In the genomic region with DNA sequence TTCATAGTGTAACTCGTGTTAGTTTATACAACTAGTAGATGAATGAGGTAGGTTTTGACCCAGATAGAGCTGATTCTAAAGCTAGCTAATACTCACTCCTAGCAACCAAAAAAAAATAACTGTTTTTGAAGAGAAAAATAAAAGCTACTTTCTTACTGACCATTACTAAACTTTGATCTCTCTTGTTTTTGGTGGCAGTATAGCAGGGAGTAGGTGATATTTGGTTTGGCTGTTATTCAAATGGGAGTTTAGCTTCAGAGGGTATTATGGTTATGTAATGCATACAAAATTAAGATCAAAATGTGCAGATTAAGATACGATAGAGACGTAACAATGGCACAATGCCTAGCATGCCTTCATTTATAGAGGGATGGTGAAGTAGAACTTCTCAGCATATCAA, we compare ENCODE assay signal across 20 cellular contexts.
A peak's percentile ranks its signal among the peaks of the same experiment; 100 is the strongest.
DNase-seq lines count a peak whose midpoint lies in the region; ATAC-seq, FAIRE-seq and TF ChIP-seq lines count a peak whose summit lies in the region.
"Had no signal": no experiment of that assay in that cellular context is flagged by ENCODE, and none has a peak within 500 bp of the region (broad histone marks: within the 10 kb centered on the region; RNA-seq: fewer than 3 reads in every experiment).

No MANE protein-coding gene starts in this region.

- H3K4me3 ChIP-seq in H1 (ENCODE audit: extremely low read depth in 1 of 4, insufficient read depth in 2 of 4, low read depth in 3 of 4, low read length in 4 of 4) (no peak overlapping the region), right lobe of liver (no peak overlapping the region), mammary epithelial cell (replicated peaks in 1 of 3; ENCODE audit: insufficient read depth in 1 of 3, low read depth in 2 of 3, low read length in 3 of 3) (no peak overlapping the region)
- H3K4me3 ChIP-seq: BLaER1 had no signal

- TF ChIP-seq RAD21 in H1 (IDR thresholded peaks at IDR 0.05 in 1 of 2, conservative IDR thresholded peaks at IDR 0.05 in 1 of 2; ENCODE audit: low read depth in 2 of 2, low read length in 2 of 2), result no peak

- H3K36me3 ChIP-seq in H1 (ENCODE audit: control insufficient read depth in 2 of 4, insufficient read depth in 4 of 4, low read length in 3 of 4), result no peaks in the 10 kb centered on the region
- H3K36me3 ChIP-seq in right lobe of liver, result no peaks in the 10 kb centered on the region
- no peaks in the 10 kb centered on the region for H3K36me3 ChIP-seq in mammary epithelial cell (ENCODE audit: insufficient read depth, low read length)
- H3K36me3 ChIP-seq: BE2C, BLaER1 had no signal

- H3K4me1 ChIP-seq in H1 (replicated peaks in 1 of 4; ENCODE audit: control insufficient read depth in 3 of 4, insufficient read depth in 4 of 4, low read length in 3 of 4) (no peaks in the 10 kb centered on the region), right lobe of liver (peaks cover 0 to 5% (median 0%) of the 10 kb centered on the region in 4 donors), mammary epithelial cell (ENCODE audit: insufficient read depth, low read length) (no peaks in the 10 kb centered on the region)
- H3K4me1 ChIP-seq: BE2C, BLaER1 had no signal

- ATAC-seq in right lobe of liver, result peak; percentile 36 to 75 (median 58)

- no peak overlapping the region for H2BK15ac ChIP-seq in H1 (ENCODE audit: low read length)

- no peak overlapping the region for H4K91ac ChIP-seq in H1 (replicated peaks; ENCODE audit: insufficient read length, low read length)

- no peak overlapping the region for H2BK12ac ChIP-seq in H1 (ENCODE audit: low read depth, low read length)

- no peak overlapping the region for H3K23ac ChIP-seq in H1 (ENCODE audit: insufficient read length)

- TF ChIP-seq EP300 in H1 (IDR thresholded peaks at IDR 0.05; ENCODE audit: borderline replicate concordance in 1 of 2, low read depth in 2 of 2, low read length in 2 of 2), result no peak

- no peaks in the 10 kb centered on the region for H3K27me3 ChIP-seq in H1 (replicated peaks in 1 of 4; ENCODE audit: control insufficient read depth in 3 of 4, extremely low read depth in 1 of 4, insufficient read depth in 3 of 4, low read length in 3 of 4)
- H3K27me3 ChIP-seq in right lobe of liver, result no peaks in the 10 kb centered on the region
- no peaks in the 10 kb centered on the region for H3K27me3 ChIP-seq in mammary epithelial cell (ENCODE audit: insufficient read depth, low read length)
- H3K27me3 ChIP-seq: BE2C had no signal

- H2AK5ac ChIP-seq in H1 (ENCODE audit: low read depth, low read length), result no peak overlapping the region

- no peak overlapping the region for H4K8ac ChIP-seq in H1 (ENCODE audit: extremely low read depth, insufficient read depth, low read length)

- no peak overlapping the region for H4K5ac ChIP-seq in H1 (ENCODE audit: insufficient read length, low read depth, low read length)

- H2AFZ ChIP-seq in H1 (ENCODE audit: low read length), result no peak overlapping the region
- no peak overlapping the region for H2AFZ ChIP-seq in mammary epithelial cell (ENCODE audit: low read depth, low read length)

- in situ Hi-C loops in mammary epithelial cell (cut with MboI; ENCODE audit: low sequenced_read_pairs in 2 of 2), result no loop called here

- dilution Hi-C loops in mammary epithelial cell (cut with HindIII; ENCODE audit: low sequenced_read_pairs), result no loop called here

- H3K23me2 ChIP-seq in H1 (ENCODE audit: low read depth, low read length), result no peaks in the 10 kb centered on the region

- H3K27ac ChIP-seq in H1 (ENCODE audit: low read depth, low read length) (no peak overlapping the region), right lobe of liver (no peak overlapping the region), mammary epithelial cell (ENCODE audit: insufficient read depth, low read depth, low read length) (no peak overlapping the region)
- H3K27ac ChIP-seq: BLaER1 had no signal

- H3K4me2 ChIP-seq in H1 (ENCODE audit: insufficient read depth in 1 of 2, low read depth in 2 of 2, low read length in 2 of 2) (no peak overlapping the region), mammary epithelial cell (ENCODE audit: insufficient read depth, low read depth, low read length) (no peak overlapping the region)
- H3K4me2 ChIP-seq: BLaER1 had no signal

- no peak overlapping the region for H3K14ac ChIP-seq in H1 (ENCODE audit: insufficient read length)

- no peak overlapping the region for H3K18ac ChIP-seq in H1 (ENCODE audit: extremely low read depth, low read length)

- CTCF ChIA-PET in H1 (lab: Charles Lee; ENCODE audit: partially characterized antibody), result interaction anchor here (1.5 kb wide), 1 partner anchor 18 kb away, joined by 5 read pairs; no protein-coding TSS in a partner anchor
- CTCF ChIA-PET in mammary epithelial cell (lab: Charles Lee; ENCODE audit: low non-redundant PET), result no interaction called here

- WGBS in H1 (ENCODE audit: extremely low coverage in 1 of 2, insufficient coverage in 1 of 2, insufficient read length in 1 of 2, insufficient replicate concordance in 2 of 2, low coverage in 1 of 2, low lambda C conversion rate in 2 of 2, missing lambda C conversion rate in 1 of 2), 2 experiments, result 97% methylated on average over 3 of the region's 3 CpGs; no CpG with 5 or more reads in 1 of the 2 experiments
- 31% methylated on average over 3 of the region's 3 CpGs for WGBS in right lobe of liver (ENCODE audit: insufficient coverage, low coverage, low lambda C conversion rate, missing lambda C conversion rate)
- WGBS in mammary epithelial cell (ENCODE audit: low coverage, missing lambda C conversion rate), result 37% methylated on average over 3 of the region's 3 CpGs

- H2BK5ac ChIP-seq in H1 (ENCODE audit: low read depth, low read length), result no peak overlapping the region

- peak; percentile 83 for FAIRE-seq in D721Med (lab: Jason Lieb, UNC)
- FAIRE-seq in H1 (lab: Jason Lieb, UNC), result peak; percentile 62
- FAIRE-seq: A204.1, G401.6, GM12891, GM19239 had no signal

- H4K20me1 ChIP-seq in H1 (replicated peaks in 1 of 2; ENCODE audit: control insufficient read depth in 1 of 2, insufficient read depth in 2 of 2, low read length in 2 of 2), result no peaks in the 10 kb centered on the region
- H4K20me1 ChIP-seq in mammary epithelial cell (ENCODE audit: insufficient read depth, low read length), result no peaks in the 10 kb centered on the region
- H4K20me1 ChIP-seq: BLaER1 had no signal

- H3K79me2 ChIP-seq in H1 (ENCODE audit: control insufficient read depth in 1 of 2, insufficient read depth in 2 of 2, low read length in 2 of 2) (no peaks in the 10 kb centered on the region), mammary epithelial cell (ENCODE audit: insufficient read depth, low read length) (no peaks in the 10 kb centered on the region)

- H3K56ac ChIP-seq in H1 (replicated peaks; ENCODE audit: insufficient read length, low read depth, low read length), result no peak overlapping the region

- no peak for DNase-seq in D721Med (ENCODE audit: insufficient read length, low spot score)
- no peak for DNase-seq in H1 (ENCODE audit: low read depth in 1 of 2, low spot score in 2 of 2)
- no peak for DNase-seq in right lobe of liver
- no peak for DNase-seq in mammary epithelial cell
- no peak for DNase-seq in posterior vena cava (ENCODE audit: low spot score)
- DNase-seq: 8988T; ACHN; BE2C; C1 segment of cervical spinal cord; CD4-positive, alpha-beta memory T cell; CD4-positive, CD25-positive, alpha-beta regulatory T cell; CD8-positive, alpha-beta memory T cell; COR-L47; DMS79 treated with DMSO at 0.1 percent for 48 hours; GF-D8 had no signal

- H3K9ac ChIP-seq in H1 (replicated peaks in 1 of 4; ENCODE audit: extremely low read depth in 1 of 4, low read depth in 3 of 4, low read length in 3 of 4), result no peak overlapping the region
- H3K9ac ChIP-seq in mammary epithelial cell (ENCODE audit: insufficient read depth, low read length), result no peak overlapping the region
- H3K9ac ChIP-seq: BLaER1 had no signal

- H3K4ac ChIP-seq in H1 (replicated peaks; ENCODE audit: insufficient read length, low read depth, low read length), result no peak overlapping the region

- intact Hi-C loops in right lobe of liver (cut with DNase I) (no loop called here), mammary epithelial cell (cut with micrococcal nuclease) (no loop called here), posterior vena cava (cut with DNase I) (no loop called here)

- TF ChIP-seq CTCF in D721Med (IDR thresholded peaks at IDR 0.05; ENCODE audit: insufficient read depth, missing control alignments), result no peak
- no peak for TF ChIP-seq CTCF in H1 (IDR thresholded peaks at IDR 0.05; ENCODE audit: control extremely low read depth in 1 of 3, insufficient read depth in 1 of 3, low read depth in 1 of 3, low read length in 3 of 3)
- no peak for TF ChIP-seq CTCF in right lobe of liver (IDR thresholded peaks at IDR 0.05)
- no peak for TF ChIP-seq CTCF in mammary epithelial cell (conservative IDR thresholded peaks at IDR 0.05 in 1 of 2, IDR thresholded peaks at IDR 0.05 in 1 of 2; ENCODE audit: extremely low read depth in 1 of 2, insufficient read depth in 1 of 2, low read depth in 1 of 2, low read length in 2 of 2)

- H2BK20ac ChIP-seq in H1 (ENCODE audit: low read length), result no peak overlapping the region

- H2BK120ac ChIP-seq in H1 (replicated peaks; ENCODE audit: low read depth, low read length), result no peak overlapping the region

- H3K9me3 ChIP-seq in H1 (ENCODE audit: insufficient read depth in 2 of 2, low read depth in 1 of 2, low read length in 1 of 2) (no peaks in the 10 kb centered on the region), right lobe of liver (no peaks in the 10 kb centered on the region), mammary epithelial cell (replicated peaks; ENCODE audit: insufficient read depth, low read length) (no peaks in the 10 kb centered on the region)
- H3K9me3 ChIP-seq: BE2C, BLaER1 had no signal

- no TSS peak for BruUV-seq in mammary epithelial cell (replicated peaks; lab: Mats Ljungman, UMichigan)

- no peaks in the 10 kb centered on the region for H3K79me1 ChIP-seq in H1 (ENCODE audit: low read depth, low read length)

- no peak for TF ChIP-seq POLR2A in H1 (IDR thresholded peaks at IDR 0.05; ENCODE audit: control extremely low read depth in 1 of 2, low read depth in 2 of 2, low read length in 2 of 2)
- TF ChIP-seq POLR2A in right lobe of liver (IDR thresholded peaks at IDR 0.05), result no peak

- POLR2A ChIA-PET in H1 (lab: Charles Lee; ENCODE audit: partially characterized antibody), result no interaction called here

TF ChIP-seq in H1, 55 proteins besides CTCF, POLR2A, EP300 and RAD21 (continues in another document):
- TF ChIP-seq, protein P1, sequence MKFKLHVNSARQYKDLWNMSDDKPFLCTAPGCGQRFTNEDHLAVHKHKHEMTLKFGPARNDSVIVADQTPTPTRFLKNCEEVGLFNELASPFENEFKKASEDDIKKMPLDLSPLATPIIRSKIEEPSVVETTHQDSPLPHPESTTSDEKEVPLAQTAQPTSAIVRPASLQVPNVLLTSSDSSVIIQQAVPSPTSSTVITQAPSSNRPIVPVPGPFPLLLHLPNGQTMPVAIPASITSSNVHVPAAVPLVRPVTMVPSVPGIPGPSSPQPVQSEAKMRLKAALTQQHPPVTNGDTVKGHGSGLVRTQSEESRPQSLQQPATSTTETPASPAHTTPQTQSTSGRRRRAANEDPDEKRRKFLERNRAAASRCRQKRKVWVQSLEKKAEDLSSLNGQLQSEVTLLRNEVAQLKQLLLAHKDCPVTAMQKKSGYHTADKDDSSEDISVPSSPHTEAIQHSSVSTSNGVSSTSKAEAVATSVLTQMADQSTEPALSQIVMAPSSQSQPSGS (IDR thresholded peaks at IDR 0.05; ENCODE audit: low read length), result no peak
- no peak for TF ChIP-seq SAP30 (IDR thresholded peaks at IDR 0.05; ENCODE audit: insufficient read depth, insufficient replicate concordance, low read length)
- no peak for TF ChIP-seq CHD2 (IDR thresholded peaks at IDR 0.05; ENCODE audit: low read length)
